Comparison of ENCODE assay signal across 1 cellular context in genomic region chr10:24701447-24701846, GRCh38.
TF ChIP-seq lines count a peak whose summit lies in the region.

No MANE protein-coding gene starts in this region.

TF ChIP-seq in GM12878, 131 proteins besides CTCF, POLR2A, EP300 and RAD21 (continued from another document and continues in another):
- TF ChIP-seq IRF4 (IDR thresholded peaks at IDR 0.05; ENCODE audit: low read depth, low read length) (0 out of 2 replicates have a peak, but pooled peaks have one; percentile 18), WRNIP1 (IDR thresholded peaks at IDR 0.05; ENCODE audit: borderline replicate concordance, low read depth, low read length) (no peak), RCOR1 (conservative IDR thresholded peaks at IDR 0.05; ENCODE audit: low read depth, low read length) (no peak), RUNX3 (IDR thresholded peaks at IDR 0.05; ENCODE audit: low read length) (peak; percentile 87), FOXK2 (IDR thresholded peaks at IDR 0.05) (no peak), HDAC6 (IDR thresholded peaks at IDR 0.05; ENCODE audit: unreplicated experiment) (no peak), ELK1 (IDR thresholded peaks at IDR 0.05; ENCODE audit: low read depth, low read length) (no peak), PAX5 (IDR thresholded peaks at IDR 0.05; ENCODE audit: borderline replicate concordance, low read depth, low read length) (no peak), IKZF1 (conservative IDR thresholded peaks at IDR 0.05) (peak; percentile 50), KLF5 (IDR thresholded peaks at IDR 0.05; ENCODE audit: partially characterized antibody) (no peak), CBX3 (IDR thresholded peaks at IDR 0.05; ENCODE audit: borderline replicate concordance, low read depth) (no peak), NR2F1 (conservative IDR thresholded peaks at IDR 0.05) (no peak), PML (IDR thresholded peaks at IDR 0.05; ENCODE audit: low read length) (no peak), EED (IDR thresholded peaks at IDR 0.05; ENCODE audit: low read depth) (0 out of 2 replicates have a peak, but pooled peaks have one; percentile 28), HSF1 (IDR thresholded peaks at IDR 0.05; ENCODE audit: low read depth, low read length) (no peak), SUZ12 (IDR thresholded peaks at IDR 0.05; ENCODE audit: unreplicated experiment) (no peak), ZZZ3 (IDR thresholded peaks at IDR 0.05; ENCODE audit: control insufficient read depth, insufficient read length, low read depth) (no peak), MTA3 (IDR thresholded peaks at IDR 0.05; ENCODE audit: borderline replicate concordance, low read length) (no peak), ZNF592 (IDR thresholded peaks at IDR 0.05) (no peak), ZNF217 (IDR thresholded peaks at IDR 0.05) (no peak), ZBED1 (IDR thresholded peaks at IDR 0.05; ENCODE audit: borderline replicate concordance) (no peak), LARP7 (IDR thresholded peaks at IDR 0.05) (no peak), RBBP5 (conservative IDR thresholded peaks at IDR 0.05) (no peak), ZNF24 (IDR thresholded peaks at IDR 0.05) (no peak), CBFB (IDR thresholded peaks at IDR 0.05; ENCODE audit: low read depth) (no peak), RFX5 (IDR thresholded peaks at IDR 0.05; ENCODE audit: low read depth, low read length) (no peak), GABPA (IDR thresholded peaks at IDR 0.05; ENCODE audit: low read depth) (no peak), SKIL (IDR thresholded peaks at IDR 0.05; ENCODE audit: low read depth, poor library complexity, severe bottlenecking) (no peak), ZNF622 (IDR thresholded peaks at IDR 0.05) (no peak), POLR2AphosphoS2 (IDR thresholded peaks at IDR 0.05; ENCODE audit: low read depth, low read length) (no peak), SMARCA5 (IDR thresholded peaks at IDR 0.05) (peak; percentile 50; the same call in 1 of the 2 replicates), PKNOX1 (IDR thresholded peaks at IDR 0.05) (0 out of 2 replicates have a peak, but pooled peaks have one; percentile 30), ZBTB40 (IDR thresholded peaks at IDR 0.05; ENCODE audit: borderline replicate concordance) (no peak), RELA (IDR thresholded peaks at IDR 0.05; ENCODE audit: borderline replicate concordance, partially characterized antibody) (no peak), ZBTB33 (IDR thresholded peaks at IDR 0.05) (no peak), YBX1 (IDR thresholded peaks at IDR 0.05) (no peak), ZNF384 (IDR thresholded peaks at IDR 0.05; ENCODE audit: borderline replicate concordance, low read depth, low read length) (no peak)
- TF ChIP-seq, protein P1, sequence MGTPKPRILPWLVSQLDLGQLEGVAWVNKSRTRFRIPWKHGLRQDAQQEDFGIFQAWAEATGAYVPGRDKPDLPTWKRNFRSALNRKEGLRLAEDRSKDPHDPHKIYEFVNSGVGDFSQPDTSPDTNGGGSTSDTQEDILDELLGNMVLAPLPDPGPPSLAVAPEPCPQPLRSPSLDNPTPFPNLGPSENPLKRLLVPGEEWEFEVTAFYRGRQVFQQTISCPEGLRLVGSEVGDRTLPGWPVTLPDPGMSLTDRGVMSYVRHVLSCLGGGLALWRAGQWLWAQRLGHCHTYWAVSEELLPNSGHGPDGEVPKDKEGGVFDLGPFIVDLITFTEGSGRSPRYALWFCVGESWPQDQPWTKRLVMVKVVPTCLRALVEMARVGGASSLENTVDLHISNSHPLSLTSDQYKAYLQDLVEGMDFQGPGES (IDR thresholded peaks at IDR 0.05) = no peak
- TF ChIP-seq, protein P2, sequence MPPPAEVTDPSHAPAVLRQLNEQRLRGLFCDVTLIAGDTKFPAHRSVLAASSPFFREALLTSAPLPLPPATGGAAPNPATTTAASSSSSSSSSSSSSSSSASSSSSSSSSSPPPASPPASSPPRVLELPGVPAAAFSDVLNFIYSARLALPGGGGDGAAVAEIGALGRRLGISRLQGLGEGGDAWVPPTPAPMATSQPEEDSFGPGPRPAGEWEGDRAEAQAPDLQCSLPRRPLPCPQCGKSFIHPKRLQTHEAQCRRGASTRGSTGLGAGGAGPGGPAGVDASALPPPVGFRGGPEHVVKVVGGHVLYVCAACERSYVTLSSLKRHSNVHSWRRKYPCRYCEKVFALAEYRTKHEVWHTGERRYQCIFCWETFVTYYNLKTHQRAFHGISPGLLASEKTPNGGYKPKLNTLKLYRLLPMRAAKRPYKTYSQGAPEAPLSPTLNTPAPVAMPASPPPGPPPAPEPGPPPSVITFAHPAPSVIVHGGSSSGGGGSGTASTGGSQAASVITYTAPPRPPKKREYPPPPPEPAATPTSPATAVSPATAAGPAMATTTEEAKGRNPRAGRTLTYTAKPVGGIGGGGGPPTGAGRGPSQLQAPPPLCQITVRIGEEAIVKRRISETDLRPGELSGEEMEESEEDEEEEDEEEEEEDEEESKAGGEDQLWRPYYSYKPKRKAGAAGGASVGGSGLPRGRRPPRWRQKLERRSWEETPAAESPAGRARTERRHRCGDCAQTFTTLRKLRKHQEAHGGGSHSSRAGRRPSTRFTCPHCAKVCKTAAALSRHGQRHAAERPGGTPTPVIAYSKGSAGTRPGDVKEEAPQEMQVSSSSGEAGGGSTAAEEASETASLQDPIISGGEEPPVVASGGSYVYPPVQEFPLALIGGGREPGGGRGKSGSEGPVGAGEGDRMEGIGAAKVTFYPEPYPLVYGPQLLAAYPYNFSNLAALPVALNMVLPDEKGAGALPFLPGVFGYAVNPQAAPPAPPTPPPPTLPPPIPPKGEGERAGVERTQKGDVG (CRISPR knock-in tag; IDR thresholded peaks at IDR 0.05) = no peak
